ENCODE assay signal across 8 cellular contexts in the genomic region with DNA sequence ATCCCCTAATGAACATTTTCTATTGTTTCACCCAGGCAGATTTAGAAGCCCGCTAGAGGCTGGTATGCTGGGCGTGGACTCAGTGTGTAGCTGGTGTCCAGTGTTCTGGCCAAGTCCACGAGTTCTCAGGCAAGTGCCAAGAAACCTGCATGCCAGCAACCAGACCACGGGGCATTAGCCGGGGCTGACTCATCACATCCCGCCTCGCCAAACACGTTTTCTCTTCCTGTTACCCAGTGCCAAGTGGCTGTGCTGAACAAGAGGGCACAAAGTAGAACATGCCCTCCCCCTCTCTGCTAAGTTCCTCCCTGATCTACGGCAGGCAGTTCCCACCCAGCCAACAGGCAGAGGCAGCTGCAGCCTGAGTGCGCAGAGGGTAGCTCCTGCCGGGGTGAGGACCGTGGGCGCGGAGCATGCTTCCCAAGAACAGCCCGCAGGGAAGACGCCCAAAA. TPM values are rescaled to one million over a fixed set of nuclear protein-coding genes. Genes with fewer than 3 reads are reported as not detected.
DNase-seq lines count a peak whose midpoint lies in the region; ATAC-seq and TF ChIP-seq lines count a peak whose summit lies in the region.

No MANE protein-coding gene starts in this region.

- peak overlapping the region; percentile 11; the same call in 1 of the 2 replicates for H3K4me3 Mint-ChIP-seq in HFFc6

- H4K20me1 ChIP-seq in OCI-LY7 (ENCODE audit: insufficient read depth, low read length): no peaks in the 10 kb centered on the region

- no peaks in the 10 kb centered on the region for H3K9me2 ChIP-seq in OCI-LY7 (ENCODE audit: insufficient read depth, low read length)

- H3K27ac Mint-ChIP-seq in HFFc6: peak overlapping the region; percentile 49; the same call in 1 of the 2 replicates

- H3K27me3 ChIP-seq in ACC112 (ENCODE audit: insufficient read depth, low read length): no peaks in the 10 kb centered on the region
- no peaks in the 10 kb centered on the region for H3K27me3 ChIP-seq in psoas muscle (ENCODE audit: insufficient read depth in 3 of 3, low read length in 2 of 3)

- peaks cover 3% of the 10 kb centered on the region; the same call in 1 of the 2 replicates for H3K36me3 Mint-ChIP-seq in HFFc6 (ENCODE audit: low read depth)

- H3K4me3 ChIP-seq in ACC112 (ENCODE audit: low read depth, low read length) (0 out of 2 replicates have a peak overlapping the region, but pooled peaks have one; percentile 8), psoas muscle (peak overlapping the region; percentile 37), OCI-LY7 (ENCODE audit: low read depth, low read length, poor library complexity, severe bottlenecking) (no peak overlapping the region)

- H3K79me2 ChIP-seq in ACC112 (ENCODE audit: control insufficient read depth, insufficient read depth, low read length, unreplicated experiment): peaks cover 59% of the 10 kb centered on the region
- no peaks in the 10 kb centered on the region for H3K79me2 ChIP-seq in OCI-LY7 (ENCODE audit: insufficient read depth, low read depth, low read length)

- peaks cover 40% of the 10 kb centered on the region for H3K4me1 Mint-ChIP-seq in HFFc6 (ENCODE audit: low read depth)

- POLR2A ChIA-PET in OCI-LY7 (lab: Charles Lee): no interaction called here

- DNase-seq in HFFc6 (peak; percentile 68), T1000 (lab: John Stamatoyannopoulos, UW) (peak; percentile 13), germinal center (ENCODE audit: low spot score) (peak; percentile 7), psoas muscle (peak; percentile 89 to 96), OCI-LY7 (ENCODE audit: low spot score) (no peak), NCI-H345 (lab: John Stamatoyannopoulos, UW) (no peak), NCI-H526 (lab: John Stamatoyannopoulos, UW) (no peak)

- no peaks in the 10 kb centered on the region for H3K9me3 Mint-ChIP-seq in HFFc6

- CTCF ChIA-PET in OCI-LY7 (lab: Charles Lee; ENCODE audit: unreplicated experiment): no interaction called here

- peak; percentile 90 to 93 (median 92) for ATAC-seq in psoas muscle

- H3K36me3 ChIP-seq in ACC112 (ENCODE audit: insufficient read depth, low read length) (no peaks in the 10 kb centered on the region; the same call in 1 of the 2 replicates), psoas muscle (ENCODE audit: insufficient read depth in 1 of 2, low read depth in 1 of 2) (no peaks in the 10 kb centered on the region), OCI-LY7 (ENCODE audit: insufficient read depth, low read length) (no peaks in the 10 kb centered on the region)

- H3K4me1 ChIP-seq in ACC112 (ENCODE audit: control insufficient read depth, insufficient read depth, low read length, unreplicated experiment) (peaks cover 76% of the 10 kb centered on the region), psoas muscle (peaks cover 50% of the 10 kb centered on the region), OCI-LY7 (ENCODE audit: insufficient read depth, low read length, poor library complexity, severe bottlenecking) (no peaks in the 10 kb centered on the region)

- TF ChIP-seq CTCF in HFFc6 (IDR thresholded peaks at IDR 0.05) (no peak), psoas muscle (IDR thresholded peaks at IDR 0.05) (no peak), OCI-LY7 (conservative IDR thresholded peaks at IDR 0.05; ENCODE audit: low read length) (no peak)

- no peak overlapping the region for H3K4me2 ChIP-seq in OCI-LY7 (ENCODE audit: low read length)

- no TSS peak for BruUV-seq in OCI-LY7 (replicated peaks; lab: Mats Ljungman, UMichigan)

- intact Hi-C loops in psoas muscle (cut with DNase I): loop anchor here (5.0 kb wide), 4 partner anchors 60 to 135 kb away; a partner anchor contains a TSS
- intact Hi-C loops in OCI-LY7 (cut with micrococcal nuclease; ENCODE audit: unreplicated experiment): no loop called here

- H3K27me3 Mint-ChIP-seq in HFFc6 (ENCODE audit: insufficient read depth): no peaks in the 10 kb centered on the region

- H2AFZ ChIP-seq in ACC112 (ENCODE audit: low read length, unreplicated experiment) (no peak overlapping the region), OCI-LY7 (ENCODE audit: low read length) (no peak overlapping the region)

- H3K9me3 ChIP-seq in psoas muscle (no peaks in the 10 kb centered on the region), OCI-LY7 (ENCODE audit: low read length) (no peaks in the 10 kb centered on the region)

- WGBS in psoas muscle, 3 donors: 16 to 22% (median 19%) methylated on average over 16 of the region's 16 CpGs

- H3K27ac ChIP-seq in ACC112 (ENCODE audit: low read depth, low read length) (peak overlapping the region; percentile 92), psoas muscle (peak overlapping the region; percentile 85), OCI-LY7 (ENCODE audit: low read depth, low read length, poor library complexity, severe bottlenecking) (no peak overlapping the region)

RNA-seq across cellular contexts. Expression of a gene that starts 29.6 kb away (rescaled TPM):
- total RNA-seq in HFFc6 (2021; fragmentation: NEBNext Ultra II Directional; extraction: Animal tissue kit (Norgen Biotek cat#: 25700)): 1 to 10 TPM; 2.0 to 3.6 (median 2.8) TPM
- total RNA-seq in psoas muscle (1 to 10 TPM in 1 of 4 donors, under 1 TPM in 3; 0.17 to 1.3 (median 0.72) TPM), OCI-LY7 (2022) (0.30 and 0.33 TPM in 2 replicates)
- under 1 TPM; 0.25 to 0.48 (median 0.38) TPM for polyA plus RNA-seq in psoas muscle
- total RNA-seq in OCI-LY7 (2014; rRNA removed; shearing (Covaris generic)): 0.41 TPM in 1 of 2 replicates, not detected in the other

Comparison
In these comparisons a context has a peak if more than half of its experiments do, and no peak if none do; other contexts are left out.
1. DNase-seq: peak in HFFc6 (single experiment), T1000 (single experiment), germinal center (single experiment) and psoas muscle (2 of 2); none in OCI-LY7 (single experiment), NCI-H345 (single experiment) and NCI-H526 (0 of 2).